ENCODE assay signal across 23 cellular contexts in genomic region chr20:33601016-33601415, GRCh38.
"Had no signal": no experiment of that assay in that cellular context is flagged by ENCODE, and none has a peak within 500 bp of the region (broad histone marks: within the 10 kb centered on the region; RNA-seq: fewer than 3 reads in every experiment).

No MANE protein-coding gene starts in this region.

- H3K27me3 Mint-ChIP-seq: IgD-negative memory B cell, T-cell had no signal

- FAIRE-seq: HTR-8/SVneo, RCC 7860 had no signal

- H3K4me3 Mint-ChIP-seq: IgD-negative memory B cell, T-cell had no signal

- ATAC-seq: T-cell had no signal

- H3K9me3 Mint-ChIP-seq: IgD-negative memory B cell, T-cell had no signal

- H3K9ac ChIP-seq: SK-N-SH had no signal

- H3K27ac ChIP-seq: HL-60, RWPE1 had no signal

- H3K27ac Mint-ChIP-seq: T-cell had no signal

- H3K4me2 ChIP-seq: SK-N-SH had no signal

- DNase-seq: KBM-7, MV-4-11, NCI-H1048, NCI-H1105, NCI-H1417, NCI-H1436 treated with DMSO at 0.1 percent for 48 hours, NCI-H1694, NCI-H187 treated with DMSO at 0.1 percent for 48 hours, NCI-H2029 treated with DMSO at 0.1 percent for 48 hours, NCI-H2171 treated with DMSO at 0.1 percent for 48 hours, NCI-H345, NCI-H446 treated with DMSO at 0.1 percent for 48 hours, NCI-H510A treated with DMSO at 0.1 percent for 48 hours, NCI-H526, SHP77, SK-N-SH, SW 1271, T-cell had no signal
